In the genomic region with DNA sequence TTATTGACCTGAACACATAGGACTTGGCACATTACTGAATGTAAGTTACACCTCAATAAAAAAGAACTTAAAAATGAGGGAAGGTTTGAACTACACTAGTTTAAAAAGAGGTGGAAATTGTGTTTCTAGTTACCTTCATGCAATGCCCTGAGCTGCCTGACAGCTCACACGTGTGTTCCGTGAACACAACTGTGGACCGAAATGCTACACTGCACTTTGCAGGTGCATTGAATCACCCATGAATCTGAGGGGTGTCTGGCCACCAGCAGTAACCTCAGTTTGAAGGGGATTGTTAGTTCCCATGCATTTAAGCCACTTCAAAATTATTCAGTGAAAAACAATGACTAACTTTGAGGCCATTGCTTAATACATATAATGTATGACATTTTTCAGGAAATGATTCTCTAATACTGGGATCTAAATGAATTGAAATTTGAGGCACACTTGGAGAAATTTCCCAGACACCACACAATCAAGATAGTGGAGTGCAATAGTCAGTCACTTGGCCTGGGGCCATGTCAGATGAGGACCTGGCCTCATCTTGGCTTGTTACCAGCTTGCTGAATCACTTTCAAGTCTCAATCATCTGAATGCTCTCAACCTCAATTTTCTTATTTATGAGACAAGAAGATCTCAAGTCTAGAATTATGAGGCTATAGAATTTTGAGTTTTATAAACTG, we compare ENCODE assay signal across 11 cellular contexts. TPM values are rescaled to one million over a fixed set of nuclear protein-coding genes. Genes with fewer than 3 reads are reported as not detected.
DNase-seq lines count a peak whose midpoint lies in the region; ATAC-seq and TF ChIP-seq lines count a peak whose summit lies in the region.
"Had no signal": no experiment of that assay in that cellular context is flagged by ENCODE, and none has a peak within 500 bp of the region (broad histone marks: within the 10 kb centered on the region; RNA-seq: fewer than 3 reads in every experiment).

No MANE protein-coding gene starts in this region.

- 64 to 65% methylated on average over 3 of the region's 3 CpGs for whole genome bisulfite sequencing in GM23248 (ENCODE audit: low coverage in 1 of 2, low lambda C conversion rate in 2 of 2, missing lambda C conversion rate in 2 of 2), 2 experiments
- WGBS in mammary epithelial cell (ENCODE audit: low coverage, missing lambda C conversion rate): 97% methylated on average over 3 of the region's 3 CpGs
- WGBS in H9 (ENCODE audit: extremely low coverage, insufficient read length, low lambda C conversion rate): no CpG with 5 or more reads among the region's 3 CpGs

- H4K5ac ChIP-seq in H9 (ENCODE audit: insufficient read length, low read depth, low read length): no peak overlapping the region

- H3T11ph ChIP-seq in H9 (ENCODE audit: low read length): no peak overlapping the region

- H3K4me3 ChIP-seq in GM23248 (no peak overlapping the region), mammary epithelial cell (replicated peaks in 1 of 3; ENCODE audit: insufficient read depth in 1 of 3, low read depth in 2 of 3, low read length in 3 of 3) (no peak overlapping the region)
- H3K4me3 ChIP-seq: tibial nerve had no signal

- in situ Hi-C loops in GM23248 (cut with MboI) (no loop called here), mammary epithelial cell (cut with MboI; ENCODE audit: low sequenced_read_pairs in 2 of 2) (no loop called here)

- H2BK15ac ChIP-seq in H9 (ENCODE audit: low read depth, low read length): no peak overlapping the region

- no peaks in the 10 kb centered on the region for H3K79me1 ChIP-seq in H9 (ENCODE audit: insufficient read depth, low read depth, low read length, poor library complexity, severe bottlenecking)

- H3K56ac ChIP-seq in H9 (ENCODE audit: insufficient read length, low read depth, low read length): no peak overlapping the region

- H3K27ac ChIP-seq in GM23248 (peak overlapping the region; percentile 37; the same call in 1 of the 2 replicates), mammary epithelial cell (ENCODE audit: insufficient read depth, low read depth, low read length) (no peak overlapping the region), H9 (ENCODE audit: insufficient read length, low read depth, low read length) (no peak overlapping the region)
- H3K27ac ChIP-seq: tibial nerve, VCaP had no signal

- dilution Hi-C loops in mammary epithelial cell (cut with HindIII; ENCODE audit: low sequenced_read_pairs): no loop called here

- no peak overlapping the region for H2BK5ac ChIP-seq in H9 (ENCODE audit: insufficient read length, low read length)

- H3K9me3 ChIP-seq in GM23248 (ENCODE audit: low read depth) (no peaks in the 10 kb centered on the region), mammary epithelial cell (replicated peaks; ENCODE audit: insufficient read depth, low read length) (no peaks in the 10 kb centered on the region), H9 (ENCODE audit: control insufficient read depth, low read depth, low read length) (no peaks in the 10 kb centered on the region)
- H3K9me3 ChIP-seq: tibial nerve had no signal

- H3K27me3 ChIP-seq in GM23248 (replicated peaks; ENCODE audit: insufficient read depth) (no peaks in the 10 kb centered on the region), mammary epithelial cell (ENCODE audit: insufficient read depth, low read length) (no peaks in the 10 kb centered on the region), H9 (ENCODE audit: insufficient read depth, low read length) (no peaks in the 10 kb centered on the region)
- H3K27me3 ChIP-seq: tibial nerve had no signal

- no peak overlapping the region for H3K18ac ChIP-seq in H9 (ENCODE audit: insufficient read length, low read depth, low read length)

- TF ChIP-seq CTCF in mammary epithelial cell (conservative IDR thresholded peaks at IDR 0.05 in 1 of 2, IDR thresholded peaks at IDR 0.05 in 1 of 2; ENCODE audit: extremely low read depth in 1 of 2, insufficient read depth in 1 of 2, low read depth in 1 of 2, low read length in 2 of 2) (no peak), H9 (conservative IDR thresholded peaks at IDR 0.05) (no peak)

- DNase-seq in GM23248 (peak; percentile 90), NCI-H2196 treated with DMSO at 0.1 percent for 48 hours (lab: John Stamatoyannopoulos, UW; ENCODE audit: unreplicated experiment) (peak; percentile 43), mammary epithelial cell (peak; percentile 96), non-pigmented ciliary epithelial cell (ENCODE audit: low read depth) (peak; percentile 93), NCI-H774 (lab: John Stamatoyannopoulos, UW) (no peak), H9 (no peak)
- no peak for DNase-seq in activated T-helper 1 cell treated with anti-CD3 and anti-CD28 coated beads, Interleukin-12 subunit alpha, Interleukin-12 subunit beta, Interleukin-2, Interleukin-4 antibody, amounts not matched to agents 30 ng/mL and 10 ng/mL and 1 ng/mL, durations not matched to agents 14 hours and 24 hours and 36 hours (ENCODE audit: low spot score)
- DNase-seq: NCI-H1048 had no signal

- peaks cover 12% of the 10 kb centered on the region for H3K4me1 Mint-ChIP-seq in activated T-helper 1 cell treated with anti-CD3 and anti-CD28 coated beads, Interleukin-12 subunit alpha, Interleukin-12 subunit beta, Interleukin-2, Interleukin-4 antibody, amounts not matched to agents 30 ng/mL and 10 ng/mL and 1 ng/mL, durations not matched to agents 14 hours and 24 hours and 36 hours (ENCODE audit: low read depth)
- peaks cover 5 to 10% of the 10 kb centered on the region in 2 experiments for H3K4me1 Mint-ChIP-seq in H9

- H3K23me2 ChIP-seq in H9 (ENCODE audit: insufficient read length, low read depth, low read length, poor library complexity, severe bottlenecking): no peaks in the 10 kb centered on the region

- H3K79me2 ChIP-seq in GM23248 (ENCODE audit: insufficient read depth) (no peaks in the 10 kb centered on the region), mammary epithelial cell (ENCODE audit: insufficient read depth, low read length) (no peaks in the 10 kb centered on the region), H9 (ENCODE audit: insufficient read depth, low read length) (no peaks in the 10 kb centered on the region)

- peaks cover 20% of the 10 kb centered on the region for H3K4me1 ChIP-seq in GM23248 (ENCODE audit: insufficient read depth)
- peaks cover 17% of the 10 kb centered on the region for H3K4me1 ChIP-seq in mammary epithelial cell (ENCODE audit: insufficient read depth, low read length)
- H3K4me1 ChIP-seq in H9 (ENCODE audit: insufficient read depth, low read length): no peaks in the 10 kb centered on the region

- H3K36me3 Mint-ChIP-seq in activated T-helper 1 cell treated with anti-CD3 and anti-CD28 coated beads, Interleukin-12 subunit alpha, Interleukin-12 subunit beta, Interleukin-2, Interleukin-4 antibody, amounts not matched to agents 30 ng/mL and 10 ng/mL and 1 ng/mL, durations not matched to agents 14 hours and 24 hours and 36 hours (ENCODE audit: low read depth): no peaks in the 10 kb centered on the region
- H3K36me3 Mint-ChIP-seq in H9 (ENCODE audit: insufficient read depth in 1 of 3, low read depth in 3 of 3): peaks cover 2 to 3% (median 3%) of the 10 kb centered on the region in 3 experiments; a peak in 4 of 7 replicates

- CTCF ChIA-PET in mammary epithelial cell (lab: Charles Lee; ENCODE audit: low non-redundant PET): no interaction called here

- no peak overlapping the region for H2BK12ac ChIP-seq in H9 (ENCODE audit: insufficient read length, low read depth, low read length)

- no peaks in the 10 kb centered on the region for H3K36me3 ChIP-seq in GM23248 (ENCODE audit: low read depth)
- no peaks in the 10 kb centered on the region for H3K36me3 ChIP-seq in mammary epithelial cell (ENCODE audit: insufficient read depth, low read length)
- H3K36me3 ChIP-seq: tibial nerve had no signal

- H3K9ac ChIP-seq in GM23248 (no peak overlapping the region), mammary epithelial cell (ENCODE audit: insufficient read depth, low read length) (no peak overlapping the region), H9 (ENCODE audit: extremely low read depth, insufficient read length, low read length) (no peak overlapping the region)

- H2AK5ac ChIP-seq in H9 (ENCODE audit: insufficient read length, low read length): no peak overlapping the region

- peaks cover 10% of the 10 kb centered on the region; the same call in 1 of the 2 replicates for H3F3A ChIP-seq in GM23248 (ENCODE audit: insufficient read depth)

- no peak overlapping the region for H4K91ac ChIP-seq in H9 (ENCODE audit: insufficient read length, low read depth, low read length)

- no peak for ATAC-seq in GM18511 (IDR thresholded peaks at IDR 0.05; ENCODE audit: unreplicated experiment)

- H2AFZ ChIP-seq in GM23248 (no peak overlapping the region), mammary epithelial cell (ENCODE audit: low read depth, low read length) (no peak overlapping the region), H9 (ENCODE audit: low read length) (no peak overlapping the region)

- H3K23ac ChIP-seq in H9 (ENCODE audit: insufficient read length, low read depth, low read length): no peak overlapping the region

- no peak overlapping the region for H4K8ac ChIP-seq in H9 (replicated peaks; ENCODE audit: insufficient read length, low read depth, low read length)

- no peak overlapping the region for H2BK120ac ChIP-seq in H9 (ENCODE audit: low read depth, low read length, poor library complexity, severe bottlenecking)

- H3K14ac ChIP-seq in H9 (ENCODE audit: insufficient read depth, low read length): no peak overlapping the region

- no peaks in the 10 kb centered on the region for H3K9me3 Mint-ChIP-seq in activated T-helper 1 cell treated with anti-CD3 and anti-CD28 coated beads, Interleukin-12 subunit alpha, Interleukin-12 subunit beta, Interleukin-2, Interleukin-4 antibody, amounts not matched to agents 30 ng/mL and 10 ng/mL and 1 ng/mL, durations not matched to agents 14 hours and 24 hours and 36 hours
- peaks cover 7 to 8% of the 10 kb centered on the region in 2 experiments; a peak in 4 of 5 replicates for H3K9me3 Mint-ChIP-seq in H9

- H3K9me2 ChIP-seq in GM23248 (ENCODE audit: insufficient read depth): 0 out of 2 replicates have a peak, but pooled peaks cover 4% of the 10 kb centered on the region

- BruUV-seq in mammary epithelial cell (replicated peaks; lab: Mats Ljungman, UMichigan): no TSS peak

- H3K4ac ChIP-seq in H9 (ENCODE audit: low read depth, low read length): no peak overlapping the region

- H2BK20ac ChIP-seq in H9 (ENCODE audit: low read depth, low read length, poor library complexity, severe bottlenecking): no peak overlapping the region

- intact Hi-C loops in mammary epithelial cell (cut with micrococcal nuclease): loop anchor here (2.0 to 10.0 kb wide), 3 partner anchors 14 to 56 kb away; a partner anchor contains a TSS
- intact Hi-C loops in activated T-helper 1 cell treated with anti-CD3 and anti-CD28 coated beads, Interleukin-12 subunit alpha, Interleukin-12 subunit beta, Interleukin-2, Interleukin-4 antibody, amounts not matched to agents 30 ng/mL and 10 ng/mL and 1 ng/mL, durations not matched to agents 14 hours and 24 hours and 36 hours (cut with micrococcal nuclease): no loop called here

- no peak overlapping the region for H3K4me3 Mint-ChIP-seq in activated T-helper 1 cell treated with anti-CD3 and anti-CD28 coated beads, Interleukin-12 subunit alpha, Interleukin-12 subunit beta, Interleukin-2, Interleukin-4 antibody, amounts not matched to agents 30 ng/mL and 10 ng/mL and 1 ng/mL, durations not matched to agents 14 hours and 24 hours and 36 hours
- H3K4me3 Mint-ChIP-seq in H9: no peak overlapping the region

- H4K20me1 ChIP-seq in GM23248 (ENCODE audit: insufficient read depth) (no peaks in the 10 kb centered on the region), mammary epithelial cell (ENCODE audit: insufficient read depth, low read length) (no peaks in the 10 kb centered on the region), H9 (ENCODE audit: control insufficient read depth, insufficient read depth, insufficient read length) (no peaks in the 10 kb centered on the region)

- H3K27me3 Mint-ChIP-seq in activated T-helper 1 cell treated with anti-CD3 and anti-CD28 coated beads, Interleukin-12 subunit alpha, Interleukin-12 subunit beta, Interleukin-2, Interleukin-4 antibody, amounts not matched to agents 30 ng/mL and 10 ng/mL and 1 ng/mL, durations not matched to agents 14 hours and 24 hours and 36 hours (ENCODE audit: insufficient read depth): peaks cover 6% of the 10 kb centered on the region
- H3K27me3 Mint-ChIP-seq in H9 (ENCODE audit: low read depth): no peaks in the 10 kb centered on the region

- no peak overlapping the region for H3K27ac Mint-ChIP-seq in activated T-helper 1 cell treated with anti-CD3 and anti-CD28 coated beads, Interleukin-12 subunit alpha, Interleukin-12 subunit beta, Interleukin-2, Interleukin-4 antibody, amounts not matched to agents 30 ng/mL and 10 ng/mL and 1 ng/mL, durations not matched to agents 14 hours and 24 hours and 36 hours
- H3K27ac Mint-ChIP-seq in H9: no peak overlapping the region; a peak in 1 of 7 replicates

- H3K4me2 ChIP-seq in GM23248 (ENCODE audit: unreplicated experiment) (peak overlapping the region; percentile 3), mammary epithelial cell (ENCODE audit: insufficient read depth, low read depth, low read length) (no peak overlapping the region), H9 (ENCODE audit: insufficient read depth, insufficient read length, low read length) (no peak overlapping the region)

RNA-seq across cellular contexts. Expression of a gene that starts 59.3 kb away (rescaled TPM):
- total RNA-seq in GM23248 (2014; rRNA removed; shearing (Covaris generic)): 608 and 614 TPM in 2 replicates
- polyA plus RNA-seq in GM23248 (2016; fragmentation: Nextera tagmentation; extraction: Ambion mirVana) (1,218 and 1,219 TPM in 2 replicates), mammary epithelial cell (914 TPM)
- total RNA-seq in mammary epithelial cell (100 to 1,000 TPM; 464 to 468 TPM), H9 (2021) (166 and 180 TPM in 2 replicates)
- 331 TPM for polyA minus RNA-seq in mammary epithelial cell
- total RNA-seq in activated T-helper 1 cell treated with anti-CD3 and anti-CD28 coated beads, Interleukin-12 subunit alpha, Interleukin-12 subunit beta, Interleukin-2, Interleukin-4 antibody, amounts not matched to agents 30 ng/mL and 10 ng/mL and 1 ng/mL, durations not matched to agents 14 hours and 24 hours and 36 hours: 234 and 235 TPM in 2 replicates

Comparison
In these comparisons a context has a peak if more than half of its experiments do, and no peak if none do; other contexts are left out.
1. DNase-seq: peak in GM23248 (single experiment), NCI-H2196 treated with DMSO at 0.1 percent for 48 hours (single experiment), mammary epithelial cell (single experiment) and non-pigmented ciliary epithelial cell (single experiment); none in activated T-helper 1 cell treated with anti-CD3 and anti-CD28 coated beads, Interleukin-12 subunit alpha, Interleukin-12 subunit beta, Interleukin-2, Interleukin-4 antibody, amounts not matched to agents 30 ng/mL and 10 ng/mL and 1 ng/mL, durations not matched to agents 14 hours and 24 hours and 36 hours (single experiment), NCI-H774 (single experiment) and H9 (single experiment).